Comparison of ENCODE assay signal across 30 cellular contexts in genomic region chr1:112478314-112478713, GRCh38.
"Had no signal": no experiment of that assay in that cellular context is flagged by ENCODE, and none has a peak within 500 bp of the region (broad histone marks: within the 10 kb centered on the region; RNA-seq: fewer than 3 reads in every experiment).

No MANE protein-coding gene starts in this region.

- H2AFZ ChIP-seq: hepatocyte had no signal

- H3K4me1 Mint-ChIP-seq: endodermal cell had no signal

- FAIRE-seq: colon, endometrium, endothelial cell of umbilical vein, frontal cortex had no signal

- DNase-seq: colonic mucosa; cortex of kidney; dermis blood vessel endothelial cell; dorsolateral prefrontal cortex; effector CD4-positive, alpha-beta T cell; effector CD8-positive, alpha-beta T cell; effector memory CD4-positive, alpha-beta T cell; effector memory CD8-positive, alpha-beta T cell; endodermal cell; erythroblast; esophagus squamous epithelium; foreskin fibroblast; foreskin keratinocyte; foreskin melanocyte; gastrocnemius medialis; glutamatergic neuron; head of caudate nucleus; heart left ventricle; heart right ventricle had no signal

- H3K27ac ChIP-seq: colonic mucosa, coronary artery, dorsolateral prefrontal cortex, epithelial cell of prostate, esophagus muscularis mucosa, esophagus squamous epithelium, foreskin keratinocyte, gastrocnemius medialis, gastroesophageal sphincter, heart left ventricle, heart right ventricle, hepatocyte had no signal

- H3K4me3 Mint-ChIP-seq: dendritic cell treated with granulocyte-macrophage colony-stimulating factor and Interleukin-4, amounts not matched to agents 40 ng/mL and 50 ng/mL, for 4 days; effector memory CD8-positive, alpha-beta T cell; endodermal cell had no signal

- H3K79me2 ChIP-seq: hepatocyte had no signal

- H3K27ac Mint-ChIP-seq: dendritic cell treated with granulocyte-macrophage colony-stimulating factor and Interleukin-4, amounts not matched to agents 40 ng/mL and 50 ng/mL, for 4 days; effector memory CD8-positive, alpha-beta T cell; endodermal cell had no signal

- H3K9me3 ChIP-seq: colonic mucosa had no signal

- H3K36me3 ChIP-seq: colonic mucosa, esophagus muscularis mucosa, esophagus squamous epithelium, gastrocnemius medialis, heart right ventricle had no signal

- H3K4me2 ChIP-seq: hepatocyte had no signal

- H3K27me3 ChIP-seq: colonic mucosa, esophagus muscularis mucosa, esophagus squamous epithelium, foreskin keratinocyte, gastrocnemius medialis, gastroesophageal sphincter, heart left ventricle, heart right ventricle, hepatocyte had no signal

- H3K4me3 ChIP-seq: colonic mucosa, coronary artery, dorsolateral prefrontal cortex, esophagus muscularis mucosa, esophagus squamous epithelium, gastrocnemius medialis, gastroesophageal sphincter, heart left ventricle, heart right ventricle, hepatocyte had no signal

- ATAC-seq: effector memory CD8-positive, alpha-beta T cell; esophagus mucosa; foreskin keratinocyte; gastrocnemius medialis; gastroesophageal sphincter; heart left ventricle; heart right ventricle had no signal

- H3K4me1 ChIP-seq: colonic mucosa, esophagus muscularis mucosa, esophagus squamous epithelium, foreskin keratinocyte, gastrocnemius medialis, gastroesophageal sphincter, heart left ventricle, heart right ventricle had no signal
